8 cellular contexts compared by ENCODE assay signal in the genomic region with DNA sequence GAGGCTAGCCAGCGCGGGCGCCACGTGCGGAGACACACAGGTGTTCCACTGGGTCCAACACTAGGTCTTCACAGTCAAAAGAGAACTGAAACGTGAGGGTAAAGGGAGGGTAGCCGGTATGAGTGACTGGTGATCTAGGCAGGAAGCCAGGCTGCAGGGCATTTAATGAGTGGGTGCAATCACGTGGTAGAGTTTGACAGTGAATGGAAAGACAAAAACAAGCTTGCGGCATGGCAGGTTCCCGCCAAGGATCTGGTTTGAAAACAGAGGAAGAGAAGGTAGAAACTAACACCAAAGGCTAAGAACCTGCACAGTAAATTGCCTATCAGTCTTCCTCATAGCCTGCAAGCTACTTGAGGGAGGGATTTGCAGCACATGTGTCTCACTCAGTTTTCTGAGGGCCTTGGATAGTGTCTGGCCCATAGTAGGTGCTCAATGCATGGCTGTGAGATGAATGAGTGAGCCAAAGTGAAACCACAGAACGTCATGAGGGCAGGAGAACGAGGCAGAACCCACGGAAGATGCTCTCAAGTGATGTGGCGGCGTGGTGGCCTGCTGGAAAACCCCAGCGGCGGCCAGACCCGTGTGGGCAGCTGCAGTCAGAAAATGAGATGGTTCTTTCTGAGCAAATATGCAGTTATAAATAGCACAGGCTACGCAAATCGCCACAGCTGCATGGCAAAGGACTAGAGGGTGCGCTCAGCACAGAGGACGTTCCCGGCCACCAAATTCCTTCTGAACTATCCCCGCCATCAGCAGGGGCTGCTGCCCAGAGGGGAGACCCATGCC.
DNase-seq lines count a peak whose midpoint lies in the region; ATAC-seq and TF ChIP-seq lines count a peak whose summit lies in the region.

No MANE protein-coding gene starts in this region.

- no peaks in the 10 kb centered on the region for H3K9me3 ChIP-seq in SU-DHL-6 (ENCODE audit: insufficient read depth, low read length)

- peak; percentile 70 for DNase-seq in stimulated activated CD4-positive, alpha-beta T cell treated with anti-CD3 and anti-CD28 coated beads, Interleukin-15, amount 100 ng/mL, for 24 hours
- DNase-seq in KG1 (lab: John Stamatoyannopoulos, UW) (no peak), retina (no peak), NCI-H2171 (lab: John Stamatoyannopoulos, UW) (no peak), NCI-H1436 treated with DMSO at 0.1 percent for 48 hours (lab: John Stamatoyannopoulos, UW) (no peak)

- H4K20me1 ChIP-seq in SU-DHL-6 (ENCODE audit: low read depth, low read length) = no peaks in the 10 kb centered on the region

- H3K79me2 ChIP-seq in SU-DHL-6 (ENCODE audit: insufficient read depth, low read length) = no peaks in the 10 kb centered on the region

- H3K27me3 ChIP-seq in SU-DHL-6 (ENCODE audit: low read length) = no peaks in the 10 kb centered on the region

- ATAC-seq in GM19025 (IDR thresholded peaks at IDR 0.05; ENCODE audit: low read depth, unreplicated experiment) (peak; percentile 49), HG02884 (IDR thresholded peaks at IDR 0.05; ENCODE audit: unreplicated experiment) (peak; percentile 59)

- H3K9me2 ChIP-seq in SU-DHL-6 (replicated peaks; ENCODE audit: insufficient read depth, low read length) = no peaks in the 10 kb centered on the region

- H3F3A ChIP-seq in SU-DHL-6 (ENCODE audit: insufficient read depth) = peaks cover 3% of the 10 kb centered on the region

- no peaks in the 10 kb centered on the region for H3K36me3 ChIP-seq in SU-DHL-6 (ENCODE audit: low read length)

- peak overlapping the region; percentile 10 for H3K4me3 ChIP-seq in SU-DHL-6 (ENCODE audit: insufficient read depth, low read length, poor library complexity, severe bottlenecking)

- no peak for TF ChIP-seq CTCF in SU-DHL-6 (IDR thresholded peaks at IDR 0.05; ENCODE audit: insufficient read depth, low read length, poor library complexity, severe bottlenecking)

- H2AFZ ChIP-seq in SU-DHL-6 (ENCODE audit: low read depth, low read length, severe bottlenecking) = peak overlapping the region; percentile 8

- H3K27ac ChIP-seq in SU-DHL-6 (ENCODE audit: low read depth, low read length) = peak overlapping the region; percentile 72

- peak overlapping the region; percentile 14; the same call in 1 of the 2 replicates for H3K9ac ChIP-seq in SU-DHL-6 (ENCODE audit: low read length)

- H3K4me2 ChIP-seq in SU-DHL-6 (ENCODE audit: low read depth, low read length, poor library complexity, severe bottlenecking) = peak overlapping the region; percentile 47
